Comparison of ENCODE assay signal across 28 cellular contexts in the genomic region with DNA sequence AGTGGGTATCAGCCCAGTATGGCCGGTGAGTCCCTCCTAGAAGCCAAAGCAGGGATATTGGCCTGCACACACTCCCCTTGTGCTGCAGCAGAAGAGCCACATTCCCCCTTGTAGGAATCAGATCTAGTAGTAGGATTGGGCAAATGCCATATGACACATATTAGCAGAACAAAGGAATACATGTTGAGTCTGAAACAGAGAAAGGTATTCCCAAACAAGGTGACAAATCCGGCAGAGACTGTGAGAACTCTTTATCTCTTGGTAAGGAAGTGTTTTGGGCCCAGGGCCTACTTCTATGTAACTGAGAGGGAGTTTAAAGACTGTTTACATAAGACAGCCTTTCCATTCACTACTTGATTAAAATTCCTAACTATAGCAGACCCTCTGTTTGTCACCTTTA.
"Had no signal": no experiment of that assay in that cellular context is flagged by ENCODE, and none has a peak within 500 bp of the region (broad histone marks: within the 10 kb centered on the region; RNA-seq: fewer than 3 reads in every experiment).

No MANE protein-coding gene starts in this region.

- H3K27ac ChIP-seq: left lung, lower lobe of right lung, ovary, right atrium auricular region, right lobe of liver, suprapubic skin, thoracic aorta, tibial artery, upper lobe of right lung had no signal

- H3K4me3 Mint-ChIP-seq: immature natural killer cell; mesothelial cell of epicardium; naive B cell; natural killer cell; nephron progenitor cell; stimulated activated naive B cell treated with anti-CD40 and anti-IgM and Interleukin-4, amounts not matched to agents 10 μg/mL and 1 μg/mL and 100 μg/mL, for 72 hours; stimulated activated naive CD8-positive, alpha-beta T cell treated with anti-CD3 and anti-CD28 coated beads, Interleukin-15, Interleukin-2, amounts not matched to agents 100 ng/mL and 50 ng/mL, for 24 hours had no signal

- H3K27me3 ChIP-seq: left lung, ovary, right atrium auricular region, right lobe of liver, suprapubic skin, tibial artery, upper lobe of right lung had no signal

- H3K27ac Mint-ChIP-seq: immature natural killer cell; mesothelial cell of epicardium; naive B cell; natural killer cell; nephron progenitor cell; progenitor cell of endocrine pancreas; stimulated activated naive B cell treated with anti-CD40 and anti-IgM and Interleukin-4, amounts not matched to agents 10 μg/mL and 1 μg/mL and 100 μg/mL, for 72 hours; stimulated activated naive CD8-positive, alpha-beta T cell treated with anti-CD3 and anti-CD28 coated beads, Interleukin-15, Interleukin-2, amounts not matched to agents 100 ng/mL and 50 ng/mL, for 24 hours had no signal

- H3K36me3 ChIP-seq: left lung, lower lobe of right lung, ovary, right atrium auricular region, right lobe of liver, suprapubic skin, thoracic aorta, tibial artery, upper lobe of right lung had no signal

- ATAC-seq: left colon; left lung; lower lobe of right lung; natural killer cell; right lobe of liver; stimulated activated naive B cell treated with anti-CD40 and anti-IgM and Interleukin-4, amounts not matched to agents 10 μg/mL and 1 μg/mL and 100 μg/mL, for 72 hours; upper lobe of right lung had no signal

- H3K4me1 Mint-ChIP-seq: immature natural killer cell; mesothelial cell of epicardium; naive B cell; natural killer cell; nephron progenitor cell; stimulated activated naive B cell treated with anti-CD40 and anti-IgM and Interleukin-4, amounts not matched to agents 10 μg/mL and 1 μg/mL and 100 μg/mL, for 72 hours had no signal

- H3K9me3 Mint-ChIP-seq: mesothelial cell of epicardium; nephron progenitor cell; stimulated activated naive B cell treated with anti-CD40 and anti-IgM and Interleukin-4, amounts not matched to agents 10 μg/mL and 1 μg/mL and 100 μg/mL, for 72 hours; stimulated activated naive CD8-positive, alpha-beta T cell treated with anti-CD3 and anti-CD28 coated beads, Interleukin-15, Interleukin-2, amounts not matched to agents 100 ng/mL and 50 ng/mL, for 24 hours had no signal

- FAIRE-seq: islet of Langerhans, kidney, urothelium cell line had no signal

- H3K4me1 ChIP-seq: left lung, lower lobe of right lung, right atrium auricular region, right lobe of liver, suprapubic skin, tibial artery, upper lobe of right lung had no signal

- DNase-seq: hypothalamus; immature natural killer cell; kidney; left colon; left lung; lower lobe of right lung; mammary epithelial cell; mesenchymal stem cell; naive B cell; natural killer cell; nephron progenitor cell; ovary; right lobe of liver; stimulated activated CD4-positive, alpha-beta T cell treated with anti-CD3 and anti-CD28 coated beads, Interleukin-12 subunit alpha, Interleukin-12 subunit beta, amount 100 ng/mL, for 4 hours; stimulated activated CD4-positive, alpha-beta T cell treated with anti-CD3 and anti-CD28 coated beads, Interleukin-15, amount 100 ng/mL, for 24 hours; stimulated activated CD4-positive, alpha-beta T cell treated with anti-CD3 and anti-CD28 coated beads, Interleukin-2, amount 100 ng/mL, for 24 hours; stimulated activated CD4-positive, alpha-beta T cell treated with anti-CD3 and anti-CD28 coated beads, Interleukin-4, amount 100 ng/mL, for 1 hour; stimulated activated naive B cell treated with anti-CD40 and anti-IgM and Interleukin-4, amounts not matched to agents 10 μg/mL and 1 μg/mL and 100 μg/mL, for 72 hours; tibial artery; upper lobe of right lung had no signal

- H3K27me3 Mint-ChIP-seq: naive B cell; progenitor cell of endocrine pancreas; stimulated activated naive B cell treated with anti-CD40 and anti-IgM and Interleukin-4, amounts not matched to agents 10 μg/mL and 1 μg/mL and 100 μg/mL, for 72 hours; stimulated activated naive CD8-positive, alpha-beta T cell treated with anti-CD3 and anti-CD28 coated beads, Interleukin-15, Interleukin-2, amounts not matched to agents 100 ng/mL and 50 ng/mL, for 24 hours had no signal

- H3K4me3 ChIP-seq: left lung, lower lobe of right lung, ovary, right atrium auricular region, right lobe of liver, suprapubic skin, thoracic aorta, tibial artery, upper lobe of right lung had no signal

- H3K36me3 Mint-ChIP-seq: immature natural killer cell; mesothelial cell of epicardium; naive B cell; natural killer cell; stimulated activated naive B cell treated with anti-CD40 and anti-IgM and Interleukin-4, amounts not matched to agents 10 μg/mL and 1 μg/mL and 100 μg/mL, for 72 hours had no signal
